Comparison of ENCODE assay signal across 1 cellular context in genomic region chr9:100583019-100583802, GRCh38.
A peak's percentile ranks its signal among the peaks of the same experiment; 100 is the strongest.
TF ChIP-seq lines count a peak whose summit lies in the region.

No MANE protein-coding gene starts in this region.

TF ChIP-seq in HepG2, 621 proteins besides CTCF, POLR2A, EP300 and RAD21:
- TF ChIP-seq ZNF24 (IDR thresholded peaks at IDR 0.05) (peak; percentile 73), ZNF577 (CRISPR knock-in tag; IDR thresholded peaks at IDR 0.05; ENCODE audit: borderline replicate concordance, low read depth) (no peak)
